ENCODE assay signal across 20 cellular contexts in the genomic region with DNA sequence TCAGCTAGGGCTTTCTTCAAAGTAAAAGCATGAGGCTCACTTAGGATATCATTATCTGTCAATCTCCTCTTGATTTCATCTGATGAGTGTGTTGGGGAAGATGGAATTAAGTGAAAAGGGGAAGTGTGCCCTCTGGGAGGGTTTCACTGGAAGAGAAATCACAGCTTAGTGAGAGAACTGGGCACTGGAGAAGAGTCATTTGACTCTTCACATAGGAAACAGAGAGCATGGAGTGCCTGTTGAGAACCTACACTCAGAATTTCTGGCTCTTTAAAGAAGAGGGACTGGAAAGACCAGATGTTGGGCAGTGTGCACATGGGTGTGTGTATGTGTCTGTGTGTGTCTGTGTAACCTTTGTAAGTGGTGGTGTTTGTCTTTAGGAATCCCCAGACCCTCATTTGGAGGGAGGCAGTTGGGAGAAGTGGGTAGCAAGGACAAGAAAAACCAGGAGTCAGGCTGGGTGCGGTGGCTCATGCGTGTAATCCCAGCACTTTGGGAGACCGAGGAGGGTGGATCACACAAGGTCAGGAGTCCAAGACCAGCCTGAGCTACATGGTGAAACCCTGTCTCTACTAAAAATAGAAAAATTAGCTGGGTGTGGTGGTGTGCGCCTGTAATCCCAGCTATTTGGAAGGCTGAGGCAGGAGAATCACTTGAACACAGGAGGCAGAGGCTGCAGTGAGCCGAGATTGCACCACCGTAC. TPM values are rescaled to one million over a fixed set of nuclear protein-coding genes. Genes with fewer than 3 reads are reported as not detected.
A peak's percentile ranks its signal among the peaks of the same experiment; 100 is the strongest.
DNase-seq lines count a peak whose midpoint lies in the region; ATAC-seq and TF ChIP-seq lines count a peak whose summit lies in the region.
"Had no signal": no experiment of that assay in that cellular context is flagged by ENCODE, and none has a peak within 500 bp of the region (broad histone marks: within the 10 kb centered on the region; RNA-seq: fewer than 3 reads in every experiment).

No MANE protein-coding gene starts in this region.

- CTCF ChIA-PET in activated naive CD4-positive, alpha-beta T cell treated with anti-CD3 and anti-CD28 coated beads, Interleukin-2, amount 10 ng/mL, durations not matched to agents 7 days and 5 days (lab: Charles Lee): interaction anchor here (1.2 to 2.9 kb wide), 2 partner anchors 10 to 36 kb away, joined by 3 to 16 read pairs; a partner anchor contains a TSS

- no peak overlapping the region for H3K4me3 Mint-ChIP-seq in activated naive CD4-positive, alpha-beta T cell treated with anti-CD3 and anti-CD28 coated beads, Interleukin-2, amount 10 ng/mL, durations not matched to agents 7 days and 5 days
- H3K4me3 Mint-ChIP-seq: stimulated activated naive CD8-positive, alpha-beta T cell treated with anti-CD3 and anti-CD28 coated beads, Interleukin-15, Interleukin-2, amounts not matched to agents 100 ng/mL and 50 ng/mL, for 24 hours; T-helper 17 cell had no signal

- H3K27ac Mint-ChIP-seq in activated naive CD4-positive, alpha-beta T cell treated with anti-CD3 and anti-CD28 coated beads, Interleukin-2, amount 10 ng/mL, durations not matched to agents 7 days and 5 days: peak overlapping the region; percentile 11
- H3K27ac Mint-ChIP-seq: stimulated activated naive CD8-positive, alpha-beta T cell treated with anti-CD3 and anti-CD28 coated beads, Interleukin-15, Interleukin-2, amounts not matched to agents 100 ng/mL and 50 ng/mL, for 24 hours; T-helper 17 cell had no signal

- no peak for DNase-seq in activated naive CD4-positive, alpha-beta T cell treated with anti-CD3 and anti-CD28 coated beads, Interleukin-2, amount 10 ng/mL, durations not matched to agents 7 days and 5 days
- no peak for DNase-seq in activated naive CD4-positive, alpha-beta T cell (lab: John Stamatoyannopoulos, UW)
- DNase-seq in WERI-Rb-1 (peak; percentile 73), medulla oblongata (ENCODE audit: extremely low spot score) (peak; percentile 51), upper lobe of right lung (no peak), AG08395 (ENCODE audit: low spot score) (no peak), midbrain (lab: John Stamatoyannopoulos, UW) (no peak), anterior cingulate cortex (lab: John Stamatoyannopoulos, UW) (no peak)
- DNase-seq: activated gamma-delta T cell treated with Interleukin-2 at 50 U/mL for 16 hours, cerebellar nuclear complex, NCI-H1092 treated with DMSO at 0.1 percent for 48 hours, NCI-H526 treated with DMSO at 0.1 percent for 48 hours, PC-9, SJCRH30, T-helper 17 cell had no signal

- H3K9me3 ChIP-seq in WERI-Rb-1 (ENCODE audit: severe bottlenecking) (no peaks in the 10 kb centered on the region), upper lobe of right lung (no peaks in the 10 kb centered on the region)
- H3K9me3 ChIP-seq: ascending aorta, SJCRH30 had no signal

- peaks cover 4% of the 10 kb centered on the region for H3K27me3 Mint-ChIP-seq in activated naive CD4-positive, alpha-beta T cell treated with anti-CD3 and anti-CD28 coated beads, Interleukin-2, amount 10 ng/mL, durations not matched to agents 7 days and 5 days
- H3K27me3 Mint-ChIP-seq: stimulated activated naive CD8-positive, alpha-beta T cell treated with anti-CD3 and anti-CD28 coated beads, Interleukin-15, Interleukin-2, amounts not matched to agents 100 ng/mL and 50 ng/mL, for 24 hours; T-helper 17 cell had no signal

- H3K27me3 ChIP-seq in WERI-Rb-1 (ENCODE audit: insufficient read depth, low read depth, severe bottlenecking) (no peaks in the 10 kb centered on the region), upper lobe of right lung (no peaks in the 10 kb centered on the region)
- H3K27me3 ChIP-seq: ascending aorta, SJCRH30 had no signal

- peaks cover 16% of the 10 kb centered on the region for H3K36me3 Mint-ChIP-seq in activated naive CD4-positive, alpha-beta T cell treated with anti-CD3 and anti-CD28 coated beads, Interleukin-2, amount 10 ng/mL, durations not matched to agents 7 days and 5 days

- H3K4me1 Mint-ChIP-seq in activated naive CD4-positive, alpha-beta T cell treated with anti-CD3 and anti-CD28 coated beads, Interleukin-2, amount 10 ng/mL, durations not matched to agents 7 days and 5 days: peaks cover 6% of the 10 kb centered on the region

- ATAC-seq in upper lobe of right lung: peak; percentile 65
- ATAC-seq: T-helper 17 cell had no signal

- no peaks in the 10 kb centered on the region for H3K9me3 Mint-ChIP-seq in activated naive CD4-positive, alpha-beta T cell treated with anti-CD3 and anti-CD28 coated beads, Interleukin-2, amount 10 ng/mL, durations not matched to agents 7 days and 5 days
- H3K9me3 Mint-ChIP-seq: stimulated activated naive CD8-positive, alpha-beta T cell treated with anti-CD3 and anti-CD28 coated beads, Interleukin-15, Interleukin-2, amounts not matched to agents 100 ng/mL and 50 ng/mL, for 24 hours had no signal

- H3K36me3 ChIP-seq in WERI-Rb-1 (peaks cover 34% of the 10 kb centered on the region), upper lobe of right lung (no peaks in the 10 kb centered on the region)
- H3K36me3 ChIP-seq: ascending aorta had no signal

- intact Hi-C loops in upper lobe of right lung (cut with DNase I): no loop called here

- H3K4me3 ChIP-seq in WERI-Rb-1 (ENCODE audit: low read depth, low read length) (no peak overlapping the region), upper lobe of right lung (no peak overlapping the region)
- H3K4me3 ChIP-seq: ascending aorta, PC-9, SJCRH30 had no signal

- TF ChIP-seq CTCF in WERI-Rb-1 (IDR thresholded peaks at IDR 0.05; ENCODE audit: low read depth, low read length): no peak
- no peak for TF ChIP-seq CTCF in upper lobe of right lung (IDR thresholded peaks at IDR 0.05)

- H3K4me1 ChIP-seq in upper lobe of right lung: peaks cover 54% of the 10 kb centered on the region
- H3K4me1 ChIP-seq: ascending aorta, SJCRH30 had no signal

- H3K27ac ChIP-seq in WERI-Rb-1: peak overlapping the region; percentile 72
- no peak overlapping the region for H3K27ac ChIP-seq in upper lobe of right lung
- H3K27ac ChIP-seq: ascending aorta, KMS-11, PC-9, SJCRH30 had no signal

RNA-seq across cellular contexts. Expression of a gene that starts 10.0 kb away (rescaled TPM):
- total RNA-seq in upper lobe of right lung: 75.1 TPM

RNA-seq across cellular contexts. Expression of a gene that starts 45.4 kb away (rescaled TPM):
- 30.1 TPM for total RNA-seq in upper lobe of right lung

RNA-seq across cellular contexts. Expression of a gene that starts 51.6 kb away (rescaled TPM):
- not detected for total RNA-seq in upper lobe of right lung
- total RNA-seq: ascending aorta, mononuclear cell, PC-9, SJCRH30, T-helper 17 cell, urinary bladder had no signal

Comparison
In these comparisons a context has a peak if more than half of its experiments do, and no peak if none do; other contexts are left out.
1. DNase-seq: peak in WERI-Rb-1 (single experiment) and medulla oblongata (single experiment); none in activated naive CD4-positive, alpha-beta T cell treated with anti-CD3 and anti-CD28 coated beads, Interleukin-2, amount 10 ng/mL, durations not matched to agents 7 days and 5 days (single experiment), activated naive CD4-positive, alpha-beta T cell (0 of 4), upper lobe of right lung (single experiment), AG08395 (single experiment), midbrain (single experiment) and anterior cingulate cortex (0 of 58).